ENCODE assay signal across 14 cellular contexts in the genomic region with DNA sequence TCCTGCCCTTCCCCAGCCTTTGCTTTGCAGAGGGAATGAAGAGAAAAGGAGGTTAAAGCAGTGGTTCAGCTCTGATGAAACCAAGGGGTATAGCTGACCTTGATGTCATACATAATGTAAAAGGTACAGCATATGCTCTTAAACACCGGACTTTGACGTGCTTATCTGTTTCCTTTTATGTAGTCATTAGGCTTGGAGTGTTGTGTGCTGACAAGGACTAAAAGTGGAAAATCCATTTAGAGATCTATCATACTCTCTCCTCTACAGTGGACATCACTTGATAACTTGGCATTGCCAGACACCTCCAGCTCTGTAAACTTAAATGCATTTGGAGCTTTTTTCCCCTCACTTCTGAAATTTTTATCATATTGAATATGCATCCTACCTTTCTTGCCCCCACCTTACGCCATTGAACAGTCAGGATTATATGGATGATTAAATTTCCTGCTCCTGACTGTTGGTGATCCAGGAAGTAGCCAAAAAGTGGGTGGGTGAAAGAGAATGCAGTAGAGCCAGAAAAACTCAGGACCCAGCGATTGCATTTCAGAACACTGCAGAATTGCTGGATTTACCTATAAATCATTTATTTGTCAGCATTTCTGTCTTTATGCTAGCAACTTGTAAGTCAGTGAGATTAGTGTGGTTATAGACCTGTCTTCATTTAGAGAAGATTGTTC. TPM values are rescaled to one million over a fixed set of nuclear protein-coding genes. Genes with fewer than 3 reads are reported as not detected.
A peak's percentile ranks its signal among the peaks of the same experiment; 100 is the strongest.
DNase-seq lines count a peak whose midpoint lies in the region; ATAC-seq and TF ChIP-seq lines count a peak whose summit lies in the region.
"Had no signal": no experiment of that assay in that cellular context is flagged by ENCODE, and none has a peak within 500 bp of the region (broad histone marks: within the 10 kb centered on the region; RNA-seq: fewer than 3 reads in every experiment).

No MANE protein-coding gene starts in this region.

- H3K4me3 Mint-ChIP-seq in activated CD4-positive, alpha-beta T cell treated with anti-CD3 and anti-CD28 coated beads for 36 hours, result peak overlapping the region; percentile 98
- peak overlapping the region; percentile 3 to 88 (median 14) for H3K4me3 Mint-ChIP-seq in T-cell
- H3K4me3 Mint-ChIP-seq in effector memory CD8-positive, alpha-beta T cell, result peak overlapping the region; percentile 94 to 96
- H3K4me3 Mint-ChIP-seq in stimulated activated memory B cell treated with anti-CD40 and anti-IgM and Interleukin-4, amounts not matched to agents 10 μg/mL and 1 μg/mL and 100 μg/mL, for 72 hours, result peak overlapping the region; percentile 96

- no peaks in the 10 kb centered on the region for H3K9me3 Mint-ChIP-seq in activated CD4-positive, alpha-beta T cell treated with anti-CD3 and anti-CD28 coated beads for 36 hours (ENCODE audit: low read depth)
- no peaks in the 10 kb centered on the region for H3K9me3 Mint-ChIP-seq in T-cell
- no peaks in the 10 kb centered on the region for H3K9me3 Mint-ChIP-seq in effector memory CD8-positive, alpha-beta T cell
- H3K9me3 Mint-ChIP-seq in stimulated activated memory B cell treated with anti-CD40 and anti-IgM and Interleukin-4, amounts not matched to agents 10 μg/mL and 1 μg/mL and 100 μg/mL, for 72 hours, result no peaks in the 10 kb centered on the region

- in situ Hi-C loops in GM13976 (cut with MboI; ENCODE audit: low sequenced_read_pairs, unreplicated experiment), result no loop called here

- H3K4me1 Mint-ChIP-seq in activated CD4-positive, alpha-beta T cell treated with anti-CD3 and anti-CD28 coated beads for 36 hours, result peaks cover 72% of the 10 kb centered on the region
- H3K4me1 Mint-ChIP-seq in T-cell, result peaks cover 90 to 95% (median 93%) of the 10 kb centered on the region in 3 donors
- H3K4me1 Mint-ChIP-seq in effector memory CD8-positive, alpha-beta T cell (ENCODE audit: low read depth in 2 of 2), result peaks cover 75 to 92% of the 10 kb centered on the region in 2 donors
- peaks cover 87% of the 10 kb centered on the region for H3K4me1 Mint-ChIP-seq in stimulated activated memory B cell treated with anti-CD40 and anti-IgM and Interleukin-4, amounts not matched to agents 10 μg/mL and 1 μg/mL and 100 μg/mL, for 72 hours

- CTCF ChIA-PET in activated CD4-positive, alpha-beta T cell treated with anti-CD3 and anti-CD28 coated beads for 36 hours (lab: Charles Lee), result interaction anchor here (0.6 to 8.7 kb wide), 10 partner anchors 11 to 121 kb away, joined by 3 to 53 read pairs (median 6); no protein-coding TSS in a partner anchor
- CTCF ChIA-PET in T-cell (lab: Charles Lee), result interaction anchor here (0.6 to 2.6 kb wide), 9 partner anchors 21 to 336 kb away, joined by 3 to 7 read pairs (median 4); no protein-coding TSS in a partner anchor

- ATAC-seq in activated CD4-positive, alpha-beta T cell treated with anti-CD3 and anti-CD28 coated beads for 36 hours, result no peak
- no peak for ATAC-seq in T-cell (replicated peaks in 1 of 4)
- ATAC-seq in effector memory CD8-positive, alpha-beta T cell (replicated peaks), result no peak
- ATAC-seq in stimulated activated memory B cell treated with anti-CD40 and anti-IgM and Interleukin-4, amounts not matched to agents 10 μg/mL and 1 μg/mL and 100 μg/mL, for 72 hours, result no peak
- ATAC-seq: right cardiac atrium, SK-N-SH treated with all-trans-retinoic acid at 6 μM for 48 hours had no signal

- peak overlapping the region; percentile 99 for H3K27ac Mint-ChIP-seq in activated CD4-positive, alpha-beta T cell treated with anti-CD3 and anti-CD28 coated beads for 36 hours
- H3K27ac Mint-ChIP-seq in T-cell, result peak overlapping the region; percentile 87 to 95
- peak overlapping the region; percentile 90 to 97 for H3K27ac Mint-ChIP-seq in effector memory CD8-positive, alpha-beta T cell
- peak overlapping the region; percentile 97 for H3K27ac Mint-ChIP-seq in stimulated activated memory B cell treated with anti-CD40 and anti-IgM and Interleukin-4, amounts not matched to agents 10 μg/mL and 1 μg/mL and 100 μg/mL, for 72 hours

- intact Hi-C loops in activated CD4-positive, alpha-beta T cell treated with anti-CD3 and anti-CD28 coated beads for 36 hours (cut with DNase I, micrococcal nuclease), result loop anchor here in 1 of 2 experiments (5.0 kb wide), 2 partner anchors 37 to 373 kb away; partner anchors contain the start of gene DTWD2

- no peaks in the 10 kb centered on the region for H3K27me3 Mint-ChIP-seq in activated CD4-positive, alpha-beta T cell treated with anti-CD3 and anti-CD28 coated beads for 36 hours
- H3K27me3 Mint-ChIP-seq in T-cell, result no peaks in the 10 kb centered on the region
- no peaks in the 10 kb centered on the region for H3K27me3 Mint-ChIP-seq in effector memory CD8-positive, alpha-beta T cell
- no peaks in the 10 kb centered on the region for H3K27me3 Mint-ChIP-seq in stimulated activated memory B cell treated with anti-CD40 and anti-IgM and Interleukin-4, amounts not matched to agents 10 μg/mL and 1 μg/mL and 100 μg/mL, for 72 hours

- H3K36me3 Mint-ChIP-seq in activated CD4-positive, alpha-beta T cell treated with anti-CD3 and anti-CD28 coated beads for 36 hours (ENCODE audit: low read depth), result peaks cover 84% of the 10 kb centered on the region
- peaks cover 15% of the 10 kb centered on the region for H3K36me3 Mint-ChIP-seq in T-cell
- peaks cover 20% of the 10 kb centered on the region for H3K36me3 Mint-ChIP-seq in effector memory CD8-positive, alpha-beta T cell (ENCODE audit: insufficient read depth)
- peaks cover 77% of the 10 kb centered on the region for H3K36me3 Mint-ChIP-seq in stimulated activated memory B cell treated with anti-CD40 and anti-IgM and Interleukin-4, amounts not matched to agents 10 μg/mL and 1 μg/mL and 100 μg/mL, for 72 hours

- POLR2A ChIA-PET in activated CD4-positive, alpha-beta T cell treated with anti-CD3 and anti-CD28 coated beads for 36 hours (lab: Charles Lee), result interaction anchor here (0.6 to 1.6 kb wide), 6 partner anchors 13 to 47 kb away, joined by 3 to 5 read pairs (median 4); no protein-coding TSS in a partner anchor
- POLR2A ChIA-PET in T-cell (lab: Charles Lee), result interaction anchor here (0.5 to 0.7 kb wide), 4 partner anchors 11 to 90 kb away, joined by 3 to 6 read pairs (median 4); no protein-coding TSS in a partner anchor

- no peak for DNase-seq in activated CD4-positive, alpha-beta T cell treated with anti-CD3 and anti-CD28 coated beads for 36 hours
- no peak for DNase-seq in activated CD4-positive, alpha-beta T cell treated with anti-CD3 and anti-CD28 coated beads, Interleukin-2, amount 50 U/mL, for 4 hours
- DNase-seq in T-cell (no peak), GM13976 (ENCODE audit: low spot score) (no peak), HuH-7 (ENCODE audit: low spot score) (no peak), NCI-H2171 treated with DMSO at 0.1 percent for 48 hours (lab: John Stamatoyannopoulos, UW) (no peak)
- DNase-seq in effector memory CD8-positive, alpha-beta T cell, result no peak
- DNase-seq: activated CD4-positive, alpha-beta T cell treated with anti-CD3 and anti-CD28 coated beads for 48 hours; aorta; midbrain; NCI-H82; right cardiac atrium had no signal

- TF ChIP-seq CTCF in GM13976 (IDR thresholded peaks at IDR 0.05; ENCODE audit: borderline replicate concordance, control extremely low read depth, extremely low read depth, insufficient read depth, missing control alignments), result no peak

RNA-seq across cellular contexts. Expression of gene TNFAIP8, which starts 4.1 kb away (rescaled TPM):
- total RNA-seq in activated CD4-positive, alpha-beta T cell treated with anti-CD3 and anti-CD28 coated beads for 36 hours, result 100 to 1,000 TPM; 166 to 171 TPM
- 100 to 1,000 TPM; 128 to 145 (median 135) TPM for total RNA-seq in T-cell

Comparison
In these comparisons a context has a peak if more than half of its experiments do, and no peak if none do; other contexts are left out.
1. H3K4me3 Mint-ChIP-seq: peak in every context shown above with its lines; median percentile 98 in activated CD4-positive, alpha-beta T cell treated with anti-CD3 and anti-CD28 coated beads for 36 hours; 96 in stimulated activated memory B cell treated with anti-CD40 and anti-IgM and Interleukin-4, amounts not matched to agents 10 μg/mL and 1 μg/mL and 100 μg/mL, for 72 hours; 95 in effector memory CD8-positive, alpha-beta T cell; 14 in T-cell.